Comparison of ENCODE assay signal across 22 cellular contexts in the genomic region with DNA sequence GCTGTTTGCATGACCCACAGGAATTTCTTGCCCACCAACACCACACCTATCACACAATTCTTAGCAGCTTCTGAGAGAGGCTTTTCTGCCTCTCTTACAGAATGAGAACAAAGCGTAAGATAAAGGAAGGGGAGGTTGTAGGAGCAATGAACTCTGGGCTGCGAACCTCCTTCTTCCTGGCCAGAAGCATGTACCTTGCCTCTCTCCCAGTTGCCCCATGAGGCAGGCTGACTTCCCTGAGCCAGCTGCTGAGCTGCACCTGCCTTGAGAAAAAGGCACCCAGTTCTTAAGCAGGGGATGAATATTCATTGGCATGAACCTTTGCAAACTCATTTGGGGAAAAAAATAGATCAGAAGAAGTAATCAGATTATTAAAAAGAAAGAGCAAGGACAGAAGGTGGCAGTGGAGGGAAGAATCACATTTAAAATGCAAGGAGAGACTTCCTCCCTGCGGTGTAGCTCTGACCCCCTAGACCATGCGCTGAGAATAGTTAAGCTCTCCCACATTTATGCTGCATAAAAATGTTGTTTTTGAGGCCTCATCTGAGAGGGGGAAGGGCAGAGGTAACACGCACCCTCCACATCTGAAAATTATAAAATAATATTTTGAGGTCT.
"Had no signal": no experiment of that assay in that cellular context is flagged by ENCODE, and none has a peak within 500 bp of the region (broad histone marks: within the 10 kb centered on the region; RNA-seq: fewer than 3 reads in every experiment).

No MANE protein-coding gene starts in this region.

- H3K9me3 Mint-ChIP-seq: endodermal cell; nephron; stimulated activated naive CD8-positive, alpha-beta T cell treated with anti-CD3 and anti-CD28 coated beads, Interleukin-15, amount 100 ng/mL, for 72 hours had no signal

- H3K27me3 Mint-ChIP-seq: stimulated activated naive B cell treated with anti-CD40 and anti-IgM and Interleukin-4, amounts not matched to agents 10 μg/mL and 1 μg/mL and 100 μg/mL, for 72 hours had no signal

- H3K4me3 ChIP-seq: left ventricle myocardium inferior, lung, psoas muscle, testis, tibial nerve, upper lobe of right lung, vagina had no signal

- H3K4me1 Mint-ChIP-seq: immature natural killer cell; naive B cell; stimulated activated naive B cell treated with anti-CD40 and anti-IgM and Interleukin-4, amounts not matched to agents 10 μg/mL and 1 μg/mL and 100 μg/mL, for 72 hours; stimulated activated naive CD8-positive, alpha-beta T cell treated with anti-CD3 and anti-CD28 coated beads, Interleukin-15, amount 100 ng/mL, for 72 hours had no signal

- H3K27me3 ChIP-seq: foreskin keratinocyte, neutrophil, testis, tibial nerve, upper lobe of right lung, vagina had no signal

- H3K4me1 ChIP-seq: foreskin keratinocyte, left ventricle myocardium inferior, psoas muscle, testis, tibial nerve, upper lobe of right lung, vagina had no signal

- H3K27ac Mint-ChIP-seq: endodermal cell; immature natural killer cell; naive B cell; nephron; stimulated activated naive B cell treated with anti-CD40 and anti-IgM and Interleukin-4, amounts not matched to agents 10 μg/mL and 1 μg/mL and 100 μg/mL, for 72 hours; stimulated activated naive CD8-positive, alpha-beta T cell treated with anti-CD3 and anti-CD28 coated beads, Interleukin-15, amount 100 ng/mL, for 72 hours had no signal

- H3K4me3 Mint-ChIP-seq: endodermal cell; immature natural killer cell; naive B cell; nephron; stimulated activated naive B cell treated with anti-CD40 and anti-IgM and Interleukin-4, amounts not matched to agents 10 μg/mL and 1 μg/mL and 100 μg/mL, for 72 hours; stimulated activated naive CD8-positive, alpha-beta T cell treated with anti-CD3 and anti-CD28 coated beads, Interleukin-15, amount 100 ng/mL, for 72 hours had no signal

- H3K27ac ChIP-seq: foreskin keratinocyte, left ventricle myocardium inferior, neutrophil, psoas muscle, testis, tibial nerve, upper lobe of right lung, vagina had no signal

- ATAC-seq: foreskin keratinocyte; psoas muscle; sciatic nerve; stimulated activated naive B cell treated with anti-CD40 and anti-IgM and Interleukin-4, amounts not matched to agents 10 μg/mL and 1 μg/mL and 100 μg/mL, for 72 hours; stimulated activated naive CD8-positive, alpha-beta T cell treated with anti-CD3 and anti-CD28 coated beads, Interleukin-15, amount 100 ng/mL, for 72 hours; upper lobe of right lung had no signal

- H3K36me3 ChIP-seq: left ventricle myocardium inferior, neutrophil, tibial nerve, upper lobe of right lung, vagina had no signal

- DNase-seq: effector CD4-positive, alpha-beta T cell; endodermal cell; erythroblast; foreskin keratinocyte; immature natural killer cell; left ventricle myocardium inferior; mesendoderm; naive B cell; psoas muscle; retina; stimulated activated CD4-positive, alpha-beta T cell treated with anti-CD3 and anti-CD28 coated beads, Interleukin-2, amount 100 ng/mL, for 24 hours; stimulated activated CD4-positive, alpha-beta T cell treated with anti-CD3 and anti-CD28 coated beads, Interleukin-4, amount 100 ng/mL, for 4 hours; stimulated activated naive B cell treated with anti-CD40 and anti-IgM and Interleukin-4, amounts not matched to agents 10 μg/mL and 1 μg/mL and 100 μg/mL, for 72 hours; stimulated activated naive CD8-positive, alpha-beta T cell treated with anti-CD3 and anti-CD28 coated beads, Interleukin-15, amount 100 ng/mL, for 72 hours; testis; upper lobe of right lung had no signal

- H3K36me3 Mint-ChIP-seq: immature natural killer cell; naive B cell; stimulated activated naive B cell treated with anti-CD40 and anti-IgM and Interleukin-4, amounts not matched to agents 10 μg/mL and 1 μg/mL and 100 μg/mL, for 72 hours had no signal
